Comparison of ENCODE assay signal across 9 cellular contexts in genomic region chr6:146357578-146358340, GRCh38.
DNase-seq lines count a peak whose midpoint lies in the region; ATAC-seq and TF ChIP-seq lines count a peak whose summit lies in the region.
"Had no signal": no experiment of that assay in that cellular context is flagged by ENCODE, and none has a peak within 500 bp of the region (broad histone marks: within the 10 kb centered on the region; RNA-seq: fewer than 3 reads in every experiment).

No MANE protein-coding gene starts in this region.

- H3K27ac ChIP-seq in spleen: peak overlapping the region in 5 of 8 donors; percentile 27 to 69 (median 58)
- H3K27ac ChIP-seq in ascending aorta: no peak overlapping the region

- TF ChIP-seq CTCF in GM06990 (IDR thresholded peaks at IDR 0.05; ENCODE audit: insufficient read depth, low read length, poor library complexity, severe bottlenecking) (no peak), chondrocyte (IDR thresholded peaks at IDR 0.05) (no peak), spleen (IDR thresholded peaks at IDR 0.05 in 8 of 11, conservative IDR thresholded peaks at IDR 0.05 in 3 of 11) (no peak), ascending aorta (IDR thresholded peaks at IDR 0.05) (no peak)

- H3K4me1 ChIP-seq in spleen (peaks cover 0 to 7% (median 0%) of the 10 kb centered on the region in 6 donors), ascending aorta (no peaks in the 10 kb centered on the region)

- DNase-seq in GM06990 (ENCODE audit: extremely low read depth, insufficient read length) (peak; percentile 34), M059J (ENCODE audit: low read depth) (peak; percentile 89), chondrocyte (ENCODE audit: low spot score) (no peak), spleen (no peak), ascending aorta (ENCODE audit: low spot score in 2 of 2) (no peak), ureter (ENCODE audit: low spot score) (no peak), iPS-NIHi7 (ENCODE audit: extremely low spot score) (no peak)

- no peaks in the 10 kb centered on the region for H3K27me3 Mint-ChIP-seq in chondrocyte (ENCODE audit: low read depth)

- peak overlapping the region; percentile 74 for H3K27ac Mint-ChIP-seq in chondrocyte (ENCODE audit: unreplicated experiment)

- H3K36me3 Mint-ChIP-seq in chondrocyte (ENCODE audit: low read depth): no peaks in the 10 kb centered on the region

- peak; percentile 89 for ATAC-seq in GM21717 (IDR thresholded peaks at IDR 0.05; ENCODE audit: unreplicated experiment)

- 39 to 52% (median 45%) methylated on average over 7 of the region's 7 CpGs for WGBS in spleen, 5 donors

- no peaks in the 10 kb centered on the region for H3K9me3 Mint-ChIP-seq in chondrocyte (ENCODE audit: low read depth)
- H3K9me3 Mint-ChIP-seq: neural crest cell had no signal

- H3K9me3 ChIP-seq in spleen (no peaks in the 10 kb centered on the region), ascending aorta (no peaks in the 10 kb centered on the region)

- intact Hi-C loops in spleen (cut with DNase I; ENCODE audit: low total_unique reads): no loop called here
- intact Hi-C loops in ascending aorta (cut with DNase I): no loop called here

- no peak overlapping the region for H3K4me3 Mint-ChIP-seq in chondrocyte (ENCODE audit: unreplicated experiment)
- H3K4me3 Mint-ChIP-seq: neural crest cell had no signal

- H3K36me3 ChIP-seq in GM06990 (ENCODE audit: control insufficient read depth, insufficient read depth, low read length) (no peaks in the 10 kb centered on the region), spleen (no peaks in the 10 kb centered on the region), ascending aorta (no peaks in the 10 kb centered on the region)

- TF ChIP-seq POLR2A in spleen (IDR thresholded peaks at IDR 0.05): no peak

- H3K27me3 ChIP-seq in GM06990 (replicated peaks; ENCODE audit: control insufficient read depth, insufficient read depth, low read length): no peaks in the 10 kb centered on the region
- H3K27me3 ChIP-seq in spleen (replicated peaks in 1 of 7): no peaks in the 10 kb centered on the region
- no peaks in the 10 kb centered on the region for H3K27me3 ChIP-seq in ascending aorta

- peaks cover 24% of the 10 kb centered on the region for H3K4me1 Mint-ChIP-seq in chondrocyte (ENCODE audit: low read depth)
- H3K4me1 Mint-ChIP-seq: neural crest cell had no signal

- H3K4me3 ChIP-seq in GM06990 (replicated peaks; ENCODE audit: low read depth, low read length) (no peak overlapping the region; the same call in 1 of the 2 replicates), spleen (no peak overlapping the region), ascending aorta (no peak overlapping the region)

Comparison
In these comparisons a context has a peak if more than half of its experiments do, and no peak if none do; other contexts are left out.
1. DNase-seq: peak in GM06990 (single experiment) and M059J (single experiment); none in chondrocyte (single experiment), spleen (single experiment), ascending aorta (0 of 2), ureter (single experiment) and iPS-NIHi7 (single experiment).
2. H3K27ac ChIP-seq: peak in spleen (5 of 8); none in ascending aorta (0 of 2).